1 cellular context compared by ENCODE assay signal in the genomic region with DNA sequence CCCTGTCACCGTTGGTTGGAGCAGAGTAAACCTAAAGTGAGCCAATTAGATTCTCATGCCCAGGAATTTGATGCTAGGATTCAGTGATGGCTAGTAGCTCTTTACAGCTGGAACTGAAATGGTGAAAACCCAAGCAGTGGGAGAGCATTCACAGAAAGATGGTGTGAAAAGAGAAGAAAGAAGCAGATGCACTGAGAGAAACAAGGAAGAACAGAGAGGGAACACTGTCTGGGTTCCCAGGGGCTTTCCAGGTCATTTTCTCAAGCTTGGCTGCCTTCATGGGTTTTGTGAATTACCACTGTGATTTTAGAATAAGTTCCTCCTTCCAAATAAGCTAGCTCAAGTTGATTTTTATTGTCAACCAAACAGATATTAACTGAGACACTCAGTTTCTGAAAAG.
TF ChIP-seq lines count a peak whose summit lies in the region.

No MANE protein-coding gene starts in this region.

TF ChIP-seq in HepG2, 621 proteins besides CTCF, POLR2A, EP300 and RAD21 (continued from another document):
- TF ChIP-seq, protein P1, sequence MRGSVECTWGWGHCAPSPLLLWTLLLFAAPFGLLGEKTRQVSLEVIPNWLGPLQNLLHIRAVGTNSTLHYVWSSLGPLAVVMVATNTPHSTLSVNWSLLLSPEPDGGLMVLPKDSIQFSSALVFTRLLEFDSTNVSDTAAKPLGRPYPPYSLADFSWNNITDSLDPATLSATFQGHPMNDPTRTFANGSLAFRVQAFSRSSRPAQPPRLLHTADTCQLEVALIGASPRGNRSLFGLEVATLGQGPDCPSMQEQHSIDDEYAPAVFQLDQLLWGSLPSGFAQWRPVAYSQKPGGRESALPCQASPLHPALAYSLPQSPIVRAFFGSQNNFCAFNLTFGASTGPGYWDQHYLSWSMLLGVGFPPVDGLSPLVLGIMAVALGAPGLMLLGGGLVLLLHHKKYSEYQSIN (CRISPR knock-in tag; IDR thresholded peaks at IDR 0.05; ENCODE audit: borderline replicate concordance), result no peak
- no peak for TF ChIP-seq ZNF746 (CRISPR knock-in tag; IDR thresholded peaks at IDR 0.05)
TF ChIP-seq in HepG2: peak in this region for 0.
